ENCODE assay signal across 24 cellular contexts in the genomic region with DNA sequence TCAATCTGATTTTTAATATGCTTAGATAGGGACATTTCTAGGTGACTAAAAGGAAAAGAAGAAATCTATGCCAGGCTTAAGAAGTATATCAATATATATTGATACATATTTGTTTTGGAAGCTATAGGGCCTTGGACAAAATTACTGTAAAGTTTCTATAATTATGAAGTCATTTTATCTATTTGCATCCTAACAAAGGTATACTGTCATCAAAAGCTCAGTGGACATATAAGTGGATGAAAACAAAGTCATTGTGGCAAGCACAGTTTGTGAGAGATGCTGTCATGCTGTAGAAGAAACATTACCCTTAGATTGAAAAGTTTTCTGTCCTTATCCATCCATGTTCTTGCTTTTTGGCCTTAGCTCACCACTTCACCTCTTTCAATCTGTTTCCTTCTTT.
"Had no signal": no experiment of that assay in that cellular context is flagged by ENCODE, and none has a peak within 500 bp of the region (broad histone marks: within the 10 kb centered on the region; RNA-seq: fewer than 3 reads in every experiment).

No MANE protein-coding gene starts in this region.

- DNase-seq: islet precursor cell; left ventricle myocardium inferior; naive B cell; natural killer cell; nephron progenitor cell; occipital lobe; right lobe of liver; stimulated activated CD4-positive, alpha-beta T cell treated with anti-CD3 and anti-CD28 coated beads, Interleukin-12 subunit alpha, Interleukin-12 subunit beta, amount 100 ng/mL, for 4 hours; stimulated activated CD4-positive, alpha-beta T cell treated with anti-CD3 and anti-CD28 coated beads, Interleukin-15, amount 100 ng/mL, for 24 hours; stimulated activated CD4-positive, alpha-beta T cell treated with anti-CD3 and anti-CD28 coated beads, Interleukin-2, amount 100 ng/mL, for 24 hours; stimulated activated CD4-positive, alpha-beta T cell treated with anti-CD3 and anti-CD28 coated beads, Interleukin-4, amount 100 ng/mL, for 1 hour; stimulated activated naive B cell treated with anti-CD40 and anti-IgM and Interleukin-4, amounts not matched to agents 10 μg/mL and 1 μg/mL and 100 μg/mL, for 72 hours; stimulated activated naive CD8-positive, alpha-beta T cell treated with anti-CD3 and anti-CD28 coated beads, Interleukin-15, Interleukin-2, amounts not matched to agents 100 U/mL and 50 U/mL, for 24 hours; stomach; testis; thyroid gland; transverse colon; upper lobe of left lung had no signal

- H3K4me1 Mint-ChIP-seq: nephron progenitor cell had no signal

- ATAC-seq: natural killer cell; right lobe of liver; stimulated activated naive B cell treated with anti-CD40 and anti-IgM and Interleukin-4, amounts not matched to agents 10 μg/mL and 1 μg/mL and 100 μg/mL, for 72 hours; stimulated activated naive CD8-positive, alpha-beta T cell treated with anti-CD3 and anti-CD28 coated beads, Interleukin-15, Interleukin-2, amounts not matched to agents 100 U/mL and 50 U/mL, for 24 hours had no signal

- H3K4me1 ChIP-seq: left ventricle myocardium inferior, neural progenitor cell, right atrium auricular region, stomach, testis, thyroid gland had no signal

- H3K9me3 ChIP-seq: left ventricle myocardium inferior, neutrophil, right atrium auricular region, right lobe of liver, stomach, testis, thyroid gland, transverse colon, upper lobe of left lung had no signal

- H3K9me3 Mint-ChIP-seq: mesothelial cell of epicardium, naive B cell, natural killer cell, nephron progenitor cell, neural progenitor cell had no signal

- H3K27me3 Mint-ChIP-seq: naive B cell; progenitor cell of endocrine pancreas; stimulated activated naive B cell treated with anti-CD40 and anti-IgM and Interleukin-4, amounts not matched to agents 10 μg/mL and 1 μg/mL and 100 μg/mL, for 72 hours had no signal

- H3K27ac Mint-ChIP-seq: mesothelial cell of epicardium; naive B cell; natural killer cell; nephron progenitor cell; neural progenitor cell; progenitor cell of endocrine pancreas; stimulated activated naive B cell treated with anti-CD40 and anti-IgM and Interleukin-4, amounts not matched to agents 10 μg/mL and 1 μg/mL and 100 μg/mL, for 72 hours had no signal

- H3K27me3 ChIP-seq: neural progenitor cell, neutrophil, right atrium auricular region, right lobe of liver, stomach, testis, thyroid gland, transverse colon, upper lobe of left lung had no signal

- H3K36me3 Mint-ChIP-seq: mesothelial cell of epicardium; naive B cell; natural killer cell; neural progenitor cell; stimulated activated naive B cell treated with anti-CD40 and anti-IgM and Interleukin-4, amounts not matched to agents 10 μg/mL and 1 μg/mL and 100 μg/mL, for 72 hours had no signal

- H3K36me3 ChIP-seq: left ventricle myocardium inferior, neural progenitor cell, neutrophil, right atrium auricular region, right lobe of liver, stomach, thyroid gland, transverse colon, upper lobe of left lung had no signal

- H2AFZ ChIP-seq: neural progenitor cell had no signal

- H3K9ac ChIP-seq: neural progenitor cell had no signal

- H3K4me3 Mint-ChIP-seq: mesothelial cell of epicardium; naive B cell; natural killer cell; nephron progenitor cell; neural progenitor cell; stimulated activated naive B cell treated with anti-CD40 and anti-IgM and Interleukin-4, amounts not matched to agents 10 μg/mL and 1 μg/mL and 100 μg/mL, for 72 hours had no signal

- H3K4me2 ChIP-seq: neural progenitor cell had no signal

- H3K4me3 ChIP-seq: left ventricle myocardium inferior, lung, neural progenitor cell, right atrium auricular region, right lobe of liver, stomach, testis, thyroid gland, transverse colon, upper lobe of left lung had no signal

- H3K27ac ChIP-seq: left ventricle myocardium inferior, neural progenitor cell, right atrium auricular region, right lobe of liver, stomach, testis, thyroid gland, transverse colon, upper lobe of left lung had no signal
